Comparison of ENCODE assay signal across 7 cellular contexts in genomic region chr4:80138556-80139538, GRCh38. TPM values are rescaled to one million over a fixed set of nuclear protein-coding genes. Genes with fewer than 3 reads are reported as not detected.
DNase-seq lines count a peak whose midpoint lies in the region; ATAC-seq, FAIRE-seq and TF ChIP-seq lines count a peak whose summit lies in the region.

No MANE protein-coding gene starts in this region.

- H3K4me1 ChIP-seq in pancreas (no peaks in the 10 kb centered on the region), neuronal stem cell (ENCODE audit: control insufficient read depth in 2 of 2, insufficient read depth in 1 of 2, low read depth in 1 of 2, low read length in 2 of 2) (no peaks in the 10 kb centered on the region)

- no peak overlapping the region for H4K91ac ChIP-seq in neuronal stem cell (ENCODE audit: low read depth, low read length, poor library complexity)

- no peaks in the 10 kb centered on the region for H3K9me3 Mint-ChIP-seq in type B pancreatic cell

- no peak overlapping the region for H2BK5ac ChIP-seq in neuronal stem cell (ENCODE audit: low read length)

- H2BK12ac ChIP-seq in neuronal stem cell (ENCODE audit: low read length), result no peak overlapping the region

- no peak overlapping the region for H2AFZ ChIP-seq in neuronal stem cell (ENCODE audit: low read length)

- H2BK15ac ChIP-seq in neuronal stem cell (ENCODE audit: low read length), result no peak overlapping the region

- no peak overlapping the region for H3K4me3 ChIP-seq in fibroblast of mammary gland (ENCODE audit: control insufficient read depth, low read depth, low read length)
- H3K4me3 ChIP-seq in pancreas, result no peak overlapping the region
- H3K4me3 ChIP-seq in neuronal stem cell (ENCODE audit: low read length in 2 of 2), result no peak overlapping the region

- 86 to 89% methylated on average over 2 of the region's 2 CpGs for WGBS in pancreas, 2 donors
- WGBS in neuronal stem cell (ENCODE audit: extremely low coverage in 2 of 2, insufficient read length in 2 of 2, insufficient replicate concordance in 1 of 2), 2 donors, result no CpG with 5 or more reads among the region's 2 CpGs

- no peak overlapping the region for H3K4me2 ChIP-seq in neuronal stem cell (ENCODE audit: insufficient read depth, low read length, poor library complexity, severe bottlenecking)

- ATAC-seq in GM19328 (IDR thresholded peaks at IDR 0.05; ENCODE audit: unreplicated experiment) (peak; percentile 82), HG03139 (IDR thresholded peaks at IDR 0.05; ENCODE audit: unreplicated experiment) (peak; percentile 94), pancreas (no peak)
- peak; percentile 87 to 94 for ATAC-seq in activated CD4-positive, CD25-positive, alpha-beta regulatory T cell treated with anti-CD3 and anti-CD28 coated beads, Interleukin-2, amount 50 U/mL, for 24 hours

- no peaks in the 10 kb centered on the region for H3K4me1 Mint-ChIP-seq in type B pancreatic cell (ENCODE audit: unreplicated experiment)

- H3K27ac ChIP-seq in pancreas (no peak overlapping the region), neuronal stem cell (replicated peaks; ENCODE audit: low read length) (no peak overlapping the region)

- no peak overlapping the region for H3K18ac ChIP-seq in neuronal stem cell (ENCODE audit: low read length)

- no peak for TF ChIP-seq CTCF in fibroblast of mammary gland (conservative IDR thresholded peaks at IDR 0.05; ENCODE audit: control insufficient read depth, insufficient read depth, low read depth, low read length)
- no peak for TF ChIP-seq CTCF in type B pancreatic cell (conservative IDR thresholded peaks at IDR 0.05)
- TF ChIP-seq CTCF in pancreas (IDR thresholded peaks at IDR 0.05), result no peak

- H3K4ac ChIP-seq in neuronal stem cell (ENCODE audit: low read length), result no peak overlapping the region

- H3K23ac ChIP-seq in neuronal stem cell (ENCODE audit: low read depth, low read length, poor library complexity), result no peak overlapping the region

- H3K36me3 ChIP-seq in pancreas, result no peaks in the 10 kb centered on the region
- no peaks in the 10 kb centered on the region for H3K36me3 ChIP-seq in neuronal stem cell (replicated peaks in 1 of 2; ENCODE audit: control insufficient read depth in 2 of 2, insufficient read depth in 2 of 2, low read length in 2 of 2)

- H3K79me1 ChIP-seq in neuronal stem cell (ENCODE audit: low read depth, low read length), result no peaks in the 10 kb centered on the region

- H3K27me3 Mint-ChIP-seq in type B pancreatic cell, result peaks cover 4% of the 10 kb centered on the region

- no peak overlapping the region for H3K27ac Mint-ChIP-seq in type B pancreatic cell

- H3K9me3 ChIP-seq in pancreas (no peaks in the 10 kb centered on the region), neuronal stem cell (replicated peaks in 1 of 2; ENCODE audit: control insufficient read depth in 2 of 2, insufficient read depth in 1 of 2, low read depth in 1 of 2, low read length in 2 of 2) (no peaks in the 10 kb centered on the region)

- no peak overlapping the region for H2AK5ac ChIP-seq in neuronal stem cell (ENCODE audit: low read depth, low read length)

- no peak overlapping the region for H2BK120ac ChIP-seq in neuronal stem cell (ENCODE audit: low read depth, low read length)

- H3K27me3 ChIP-seq in pancreas (no peaks in the 10 kb centered on the region), neuronal stem cell (ENCODE audit: control insufficient read depth in 3 of 3, insufficient read depth in 3 of 3, low read depth in 1 of 3, low read length in 3 of 3) (no peaks in the 10 kb centered on the region)

- H3K9ac ChIP-seq in neuronal stem cell (ENCODE audit: low read depth, low read length, poor library complexity), result no peak overlapping the region

- DNase-seq in fibroblast of mammary gland (ENCODE audit: low read depth) (peak; percentile 82), type B pancreatic cell (ENCODE audit: extremely low spot score, unreplicated experiment) (no peak), pancreas (no peak), neuronal stem cell (ENCODE audit: low spot score) (no peak)

- no peak overlapping the region for H3K4me3 Mint-ChIP-seq in type B pancreatic cell

- FAIRE-seq in pancreas (lab: Jason Lieb, UNC), result no peak

- no peaks in the 10 kb centered on the region for H3K36me3 Mint-ChIP-seq in type B pancreatic cell

- intact Hi-C loops in pancreas (cut with DNase I), result no loop called here

- H4K8ac ChIP-seq in neuronal stem cell (ENCODE audit: low read depth, low read length), result no peak overlapping the region

- H3K14ac ChIP-seq in neuronal stem cell (ENCODE audit: low read length), result no peak overlapping the region

RNA-seq across cellular contexts. Expression of gene PRDM8, which starts 58.5 kb away (rescaled TPM):
- total RNA-seq in type B pancreatic cell (ENCODE audit: low replicate concordance), result 1.5 and 6.2 TPM in 2 replicates
- total RNA-seq in pancreas, result 1 to 10 TPM in 1 of 6 donors, under 1 TPM in 5; 0.14 to 1.5 (median 0.60) TPM
- under 1 TPM; 0.28 to 0.49 TPM for polyA plus RNA-seq in pancreas
- polyA plus RNA-seq in neuronal stem cell (2013, experiment 1 of 2), result 0.08 TPM
- polyA plus RNA-seq in neuronal stem cell (2013, experiment 2 of 2), result 0.07 TPM

Comparison
In these comparisons a context has a peak if more than half of its experiments do, and no peak if none do; other contexts are left out.
1. ATAC-seq: peak in GM19328 (single experiment), HG03139 (single experiment) and activated CD4-positive, CD25-positive, alpha-beta regulatory T cell treated with anti-CD3 and anti-CD28 coated beads, Interleukin-2, amount 50 U/mL, for 24 hours (2 of 2); none in pancreas (0 of 4).